Comparison of ENCODE assay signal across 21 cellular contexts in the genomic region with DNA sequence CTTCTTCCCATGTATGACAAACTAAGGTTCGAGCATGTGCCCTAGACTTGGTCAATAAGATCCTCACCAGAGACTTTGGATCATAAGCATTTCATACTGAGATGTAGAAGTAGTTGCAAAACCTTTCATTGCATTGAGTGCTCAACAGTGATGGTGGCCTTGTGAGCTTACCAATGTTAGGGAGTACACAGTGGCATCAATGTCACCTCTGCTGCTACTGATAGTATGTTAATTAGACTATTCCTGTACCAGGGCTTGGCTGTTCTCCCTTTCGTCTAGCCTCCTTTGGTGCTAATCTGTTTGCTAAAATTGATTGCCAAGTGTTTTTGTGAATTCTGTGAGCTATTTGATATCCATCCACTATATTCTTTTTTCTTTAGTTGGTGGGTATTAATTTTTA.
"Had no signal": no experiment of that assay in that cellular context is flagged by ENCODE, and none has a peak within 500 bp of the region (broad histone marks: within the 10 kb centered on the region; RNA-seq: fewer than 3 reads in every experiment).

No MANE protein-coding gene starts in this region.

- H3K4me1 ChIP-seq: sigmoid colon, vagina had no signal

- DNase-seq: activated B cell treated with CpG ODN at 0.5 μM for 24 hours; activated CD4-positive, alpha-beta T cell treated with anti-CD3 and anti-CD28 coated beads, Interleukin-2, amount 50 U/mL, for 1 hour; activated CD8-positive, alpha-beta T cell treated with anti-CD3 and anti-CD28 coated beads for 36 hours; activated gamma-delta T cell treated with Interleukin-2 at 50 U/mL for 16 hours; activated naive CD8-positive, alpha-beta T cell treated with anti-CD3 and anti-CD28 coated beads, Interleukin-2, amount 50 U/mL, for 24 hours; activated T-cell treated with anti-CD3 and anti-CD28 coated beads, Interleukin-2, amount 50 U/mL, for 4 hours; amygdala; effector CD8-positive, alpha-beta T cell; ovary; sigmoid colon; small intestine; stimulated activated CD4-positive, alpha-beta T cell treated with anti-CD3 and anti-CD28 coated beads, Interleukin-4, amount 100 ng/mL, for 24 hours; T-helper 1 cell; trophoblast cell had no signal

- H3K9me3 ChIP-seq: neutrophil, ovary, sigmoid colon, thoracic aorta, vagina had no signal

- H3K36me3 ChIP-seq: neutrophil, ovary, sigmoid colon, thoracic aorta, vagina had no signal

- ATAC-seq: activated CD8-positive, alpha-beta T cell treated with anti-CD3 and anti-CD28 coated beads for 36 hours; activated naive CD8-positive, alpha-beta T cell treated with anti-CD3 and anti-CD28 coated beads, Interleukin-2, amount 50 U/mL, for 24 hours; activated T-cell treated with anti-CD3 and anti-CD28 coated beads, Interleukin-2, amount 50 U/mL, for 4 hours; activated T-helper 17 cell treated with anti-CD3 and anti-CD28 coated beads, Interleukin-2, amount 50 U/mL, for 72 hours; left lobe of liver; stimulated activated effector memory CD8-positive, alpha-beta T cell treated with anti-CD3 and anti-CD28 coated beads, Interleukin-12 subunit alpha, Interleukin-12 subunit beta, amount 100 ng/mL, for 72 hours had no signal

- H3K27ac ChIP-seq: hepatocyte, neutrophil, ovary, sigmoid colon, thoracic aorta, vagina had no signal

- H3K4me3 ChIP-seq: hepatocyte, ovary, sigmoid colon, thoracic aorta, vagina had no signal

- H3K27me3 ChIP-seq: hepatocyte, neutrophil, ovary, sigmoid colon, vagina had no signal
